In the genomic region with DNA sequence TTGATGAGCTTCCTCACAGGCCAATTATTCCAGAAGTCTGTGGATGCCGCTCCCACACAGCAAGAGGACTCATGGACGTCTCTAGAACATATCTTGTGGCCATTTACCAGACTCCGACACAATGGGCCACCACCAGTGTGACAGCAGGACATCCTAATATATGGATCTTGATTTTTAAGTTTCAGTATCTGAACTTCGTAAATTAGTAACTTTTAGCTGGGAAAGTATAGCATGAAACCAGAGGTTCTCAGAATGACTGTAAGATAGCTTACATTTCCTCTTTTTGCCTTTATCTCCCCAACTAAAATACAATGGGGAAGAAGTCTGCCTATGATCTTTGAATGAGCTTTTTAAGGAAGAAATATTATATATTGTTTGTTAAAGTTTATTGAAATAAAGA, we compare ENCODE assay signal across 13 cellular contexts.
DNase-seq lines count a peak whose midpoint lies in the region; ATAC-seq and TF ChIP-seq lines count a peak whose summit lies in the region.
"Had no signal": no experiment of that assay in that cellular context is flagged by ENCODE, and none has a peak within 500 bp of the region (broad histone marks: within the 10 kb centered on the region; RNA-seq: fewer than 3 reads in every experiment).

No MANE protein-coding gene starts in this region.

- peak overlapping the region in 3 of 8 donors; percentile 8 to 22 (median 12) for H3K27ac ChIP-seq in spleen
- H3K27ac ChIP-seq: body of pancreas had no signal

- peaks cover 0 to 74% (median 45%) of the 10 kb centered on the region in 6 donors for H3K36me3 ChIP-seq in spleen
- H3K36me3 ChIP-seq: BE2C had no signal

- WGBS in spleen, 5 donors, result 65 to 80% (median 75%) methylated on average over 4 of the region's 4 CpGs

- no peak overlapping the region for H3K4me3 ChIP-seq in spleen
- H3K4me3 ChIP-seq: body of pancreas had no signal

- no peak for TF ChIP-seq POLR2A in spleen (IDR thresholded peaks at IDR 0.05)

- intact Hi-C loops in spleen (cut with DNase I; ENCODE audit: low total_unique reads), result no loop called here

- H3K27me3 ChIP-seq in spleen (replicated peaks in 1 of 7), result no peaks in the 10 kb centered on the region
- H3K27me3 ChIP-seq: body of pancreas had no signal

- peak; percentile 85 for ATAC-seq in GM19372 (IDR thresholded peaks at IDR 0.05; ENCODE audit: low read depth, unreplicated experiment)
- ATAC-seq in HG02885 (IDR thresholded peaks at IDR 0.05; ENCODE audit: poor library complexity, unreplicated experiment), result peak; percentile 93
- ATAC-seq: activated CD8-positive, alpha-beta memory T cell treated with anti-CD3 and anti-CD28 coated beads, Interleukin-2, amount 10 ng/mL, durations not matched to agents 7 days and 5 days; body of pancreas; stimulated activated naive CD8-positive, alpha-beta T cell treated with anti-CD3 and anti-CD28 coated beads, Interleukin-15, amount 100 ng/mL, for 72 hours had no signal

- H3K9me3 ChIP-seq in spleen, result no peaks in the 10 kb centered on the region
- H3K9me3 ChIP-seq: BE2C, body of pancreas had no signal

- DNase-seq in GM10266 (ENCODE audit: extremely low spot score) (peak; percentile 39), MV-4-11 (lab: John Stamatoyannopoulos, UW) (peak; percentile 83), NCI-H2029 treated with DMSO at 0.1 percent for 48 hours (lab: John Stamatoyannopoulos, UW) (no peak), spleen (no peak)
- no peak for DNase-seq in stimulated activated naive CD4-positive, alpha-beta T cell (lab: John Stamatoyannopoulos, UW)
- no peak for DNase-seq in stimulated activated CD4-positive, alpha-beta T cell treated with anti-CD3 and anti-CD28 coated beads, Interleukin-4, amount 100 ng/mL, for 4 hours
- DNase-seq: activated CD8-positive, alpha-beta memory T cell treated with anti-CD3 and anti-CD28 coated beads, Interleukin-2, amount 10 ng/mL, durations not matched to agents 7 days and 5 days; BE2C; body of pancreas; NCI-H1417 treated with DMSO at 0.1 percent for 48 hours; stimulated activated naive CD8-positive, alpha-beta T cell treated with anti-CD3 and anti-CD28 coated beads, Interleukin-15, amount 100 ng/mL, for 72 hours had no signal

- peaks cover 0 to 6% (median 0%) of the 10 kb centered on the region in 6 donors for H3K4me1 ChIP-seq in spleen
- H3K4me1 ChIP-seq: BE2C, body of pancreas had no signal

- TF ChIP-seq CTCF in GM10266 (IDR thresholded peaks at IDR 0.05; ENCODE audit: control insufficient read depth, insufficient read depth, low read depth, missing control alignments) (no peak), spleen (IDR thresholded peaks at IDR 0.05 in 8 of 11, conservative IDR thresholded peaks at IDR 0.05 in 3 of 11) (no peak)

Comparison
In these comparisons a context has a peak if more than half of its experiments do, and no peak if none do; other contexts are left out.
1. DNase-seq: peak in GM10266 (single experiment) and MV-4-11 (single experiment); none in NCI-H2029 treated with DMSO at 0.1 percent for 48 hours (single experiment), stimulated activated naive CD4-positive, alpha-beta T cell (0 of 6), spleen (single experiment) and stimulated activated CD4-positive, alpha-beta T cell treated with anti-CD3 and anti-CD28 coated beads, Interleukin-4, amount 100 ng/mL, for 4 hours (0 of 2).